8 cellular contexts compared by ENCODE assay signal in the genomic region with DNA sequence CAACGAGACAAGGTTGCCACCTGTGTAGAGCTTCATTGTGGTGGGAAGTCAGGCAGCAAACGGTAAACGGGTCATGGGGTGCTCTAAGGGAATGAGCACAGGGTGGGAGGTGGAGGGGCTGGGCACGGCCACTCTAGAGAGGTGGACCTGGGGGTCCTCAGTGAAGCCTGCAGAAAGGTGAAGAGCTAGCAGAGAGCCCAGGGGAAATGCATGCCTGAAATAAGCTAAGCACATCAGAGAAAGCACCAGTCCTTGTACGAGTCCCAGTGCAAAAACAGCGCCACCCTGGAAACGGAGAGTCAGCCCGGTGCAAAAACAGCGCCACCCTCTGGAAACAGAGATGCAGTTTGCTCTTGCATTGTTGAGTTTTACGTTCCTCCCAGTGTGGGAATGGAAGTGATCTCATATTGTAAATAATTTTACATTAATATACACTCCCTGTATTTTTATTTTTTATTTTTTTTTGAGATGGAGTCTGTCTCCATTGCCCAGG.
A peak's percentile ranks its signal among the peaks of the same experiment; 100 is the strongest.
DNase-seq lines count a peak whose midpoint lies in the region; ATAC-seq and TF ChIP-seq lines count a peak whose summit lies in the region.

No MANE protein-coding gene starts in this region.

- no peak overlapping the region for H3K9ac ChIP-seq in mammary epithelial cell (ENCODE audit: insufficient read depth, low read length)

- CTCF ChIA-PET in mammary epithelial cell (lab: Charles Lee; ENCODE audit: low non-redundant PET), result interaction anchor here (0.7 kb wide), 1 partner anchor 154 kb away, joined by 6 read pairs; no protein-coding TSS in a partner anchor

- 97% methylated on average over 5 of the region's 10 CpGs for WGBS in mammary epithelial cell (ENCODE audit: low coverage, missing lambda C conversion rate)

- no peak overlapping the region for H3K4me3 ChIP-seq in mammary epithelial cell (replicated peaks in 1 of 3; ENCODE audit: insufficient read depth in 1 of 3, low read depth in 2 of 3, low read length in 3 of 3)

- ATAC-seq in HG03159 (IDR thresholded peaks at IDR 0.05; ENCODE audit: unreplicated experiment), result no peak

- peaks cover 6% of the 10 kb centered on the region for H3K4me1 ChIP-seq in mammary epithelial cell (ENCODE audit: insufficient read depth, low read length)

- no peak overlapping the region for H3K4me2 ChIP-seq in mammary epithelial cell (ENCODE audit: insufficient read depth, low read depth, low read length)

- H3K27me3 ChIP-seq in mammary epithelial cell (ENCODE audit: insufficient read depth, low read length), result no peaks in the 10 kb centered on the region

- TF ChIP-seq CTCF in AG09319 (IDR thresholded peaks at IDR 0.05; ENCODE audit: low read depth, low read length) (peak; percentile 33), GM20000 (IDR thresholded peaks at IDR 0.05; ENCODE audit: extremely low read depth, missing control alignments) (peak; percentile 17), mammary epithelial cell (conservative IDR thresholded peaks at IDR 0.05 in 1 of 2, IDR thresholded peaks at IDR 0.05 in 1 of 2; ENCODE audit: extremely low read depth in 1 of 2, insufficient read depth in 1 of 2, low read depth in 1 of 2, low read length in 2 of 2) (peak; percentile 34 to 41)

- H4K20me1 ChIP-seq in mammary epithelial cell (ENCODE audit: insufficient read depth, low read length), result no peaks in the 10 kb centered on the region

- intact Hi-C loops in mammary epithelial cell (cut with micrococcal nuclease), result loop anchor here (5.0 kb wide), 1 partner anchor 133 kb away; a partner anchor contains a TSS

- no TSS peak for BruUV-seq in mammary epithelial cell (replicated peaks; lab: Mats Ljungman, UMichigan)

- in situ Hi-C loops in mammary epithelial cell (cut with MboI; ENCODE audit: low sequenced_read_pairs in 2 of 2), result no loop called here

- no peak for DNase-seq in AG09319 (ENCODE audit: extremely low read depth, low read depth)
- DNase-seq in GM20000 (ENCODE audit: low spot score), result peak; percentile 46
- peak; percentile 87 for DNase-seq in OCI-M1 (lab: John Stamatoyannopoulos, UW)
- DNase-seq in mammary epithelial cell, result peak; percentile 48
- DNase-seq in lung microvascular endothelial cell (ENCODE audit: low read depth in 2 of 2), result peak; percentile 79 to 80
- no peak for DNase-seq in NCI-H510A (lab: John Stamatoyannopoulos, UW)
- no peak for DNase-seq in OCI-M2 (lab: John Stamatoyannopoulos, UW; ENCODE audit: unreplicated experiment)

- peak overlapping the region; percentile 72 for H3K27ac ChIP-seq in mammary epithelial cell (ENCODE audit: insufficient read depth, low read depth, low read length)

- no peaks in the 10 kb centered on the region for H3K79me2 ChIP-seq in mammary epithelial cell (ENCODE audit: insufficient read depth, low read length)

- no peaks in the 10 kb centered on the region for H3K9me3 ChIP-seq in mammary epithelial cell (replicated peaks; ENCODE audit: insufficient read depth, low read length)

- H2AFZ ChIP-seq in mammary epithelial cell (ENCODE audit: low read depth, low read length), result no peak overlapping the region

- peaks cover 3% of the 10 kb centered on the region for H3K36me3 ChIP-seq in mammary epithelial cell (ENCODE audit: insufficient read depth, low read length)

- dilution Hi-C loops in mammary epithelial cell (cut with HindIII; ENCODE audit: low sequenced_read_pairs), result loop anchor here (10.0 kb wide), 1 partner anchor 96 kb away; no protein-coding TSS in a partner anchor

Comparison
In these comparisons a context has a peak if more than half of its experiments do, and no peak if none do; other contexts are left out.
1. DNase-seq: peak in GM20000 (single experiment), OCI-M1 (single experiment), mammary epithelial cell (single experiment) and lung microvascular endothelial cell (2 of 2); none in AG09319 (single experiment), NCI-H510A (single experiment) and OCI-M2 (single experiment).
2. Peak in every context shown above with its lines, with median percentiles within 50 percentile points of each other: CTCF ChIP-seq.